ENCODE assay signal across 12 cellular contexts in the genomic region with DNA sequence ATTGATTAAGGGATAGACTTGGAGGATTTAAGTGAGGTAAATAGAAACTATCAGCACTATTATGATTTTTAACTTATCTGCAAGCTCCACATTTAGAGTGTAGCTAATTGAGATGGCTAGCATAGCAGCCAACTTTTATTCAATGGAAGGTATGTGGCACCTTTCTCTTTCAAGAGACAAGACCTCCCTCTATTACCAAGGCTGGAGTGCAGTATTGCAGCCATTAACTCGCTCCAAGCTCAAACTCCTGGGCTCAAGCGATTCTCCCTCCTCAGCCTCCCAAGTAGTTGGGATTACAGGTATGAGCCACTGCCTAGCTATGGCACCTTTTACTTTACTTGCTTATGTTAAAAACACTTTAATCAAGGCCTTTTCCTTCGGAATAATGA. TPM values are rescaled to one million over a fixed set of nuclear protein-coding genes. Genes with fewer than 3 reads are reported as not detected.
A peak's percentile ranks its signal among the peaks of the same experiment; 100 is the strongest.
DNase-seq lines count a peak whose midpoint lies in the region; ATAC-seq, FAIRE-seq and TF ChIP-seq lines count a peak whose summit lies in the region.
"Had no signal": no experiment of that assay in that cellular context is flagged by ENCODE, and none has a peak within 500 bp of the region (broad histone marks: within the 10 kb centered on the region; RNA-seq: fewer than 3 reads in every experiment).

No MANE protein-coding gene starts in this region.

- peaks cover 89% of the 10 kb centered on the region for H3K4me1 Mint-ChIP-seq in CD8-positive, alpha-beta T cell (ENCODE audit: low read depth)
- H3K4me1 Mint-ChIP-seq in immature natural killer cell = peaks cover 84 to 85% of the 10 kb centered on the region in 2 donors

- intact Hi-C loops in CD8-positive, alpha-beta T cell (cut with DNase I, micrococcal nuclease) = loop anchor here (5.0 to 10.0 kb wide), 2 partner anchors 34 to 208 kb away; partner anchors contain the start of gene GTF2F2 (in 1 of the 2)

- no peak for TF ChIP-seq POLR2A in A549 (IDR thresholded peaks at IDR 0.05; ENCODE audit: low read length)

- H3K27me3 ChIP-seq in CD8-positive, alpha-beta T cell (ENCODE audit: insufficient read depth, low read length) = no peaks in the 10 kb centered on the region

- TF ChIP-seq CTCF in A549 (IDR thresholded peaks at IDR 0.05) = no peak
- no peak for TF ChIP-seq CTCF in CD8-positive, alpha-beta T cell (IDR thresholded peaks at IDR 0.05)

- peaks cover 29% of the 10 kb centered on the region for H3K36me3 Mint-ChIP-seq in CD8-positive, alpha-beta T cell
- H3K36me3 Mint-ChIP-seq in immature natural killer cell = peaks cover 6 to 21% (median 11%) of the 10 kb centered on the region in 3 donors

- FAIRE-seq in A549 (lab: Jason Lieb, UNC) = no peak

- ATAC-seq in A549 (peak; percentile 4 to 14; a peak in 4 of 6 replicates), GM19467 (IDR thresholded peaks at IDR 0.05; ENCODE audit: unreplicated experiment) (no peak), GM18858 (IDR thresholded peaks at IDR 0.05; ENCODE audit: unreplicated experiment) (no peak), GM19324 (IDR thresholded peaks at IDR 0.05; ENCODE audit: low FRiP score, unreplicated experiment) (no peak)
- ATAC-seq in CD8-positive, alpha-beta T cell = no peak

- H3K4me3 ChIP-seq in A549 (no peak overlapping the region), SK-N-MC (no peak overlapping the region)
- no peak overlapping the region for H3K4me3 ChIP-seq in CD8-positive, alpha-beta T cell (ENCODE audit: low read depth, low read length)

- peak overlapping the region; percentile 29; the same call in 2 of the 3 replicates for H3K4me2 ChIP-seq in A549

- CTCF ChIA-PET in A549 (lab: Yijun Ruan, JAX) = interaction anchor here (0.8 kb wide), 1 partner anchor 61 kb away, joined by 3 read pairs; no protein-coding TSS in a partner anchor
- CTCF ChIA-PET in CD8-positive, alpha-beta T cell (lab: Charles Lee) = no interaction called here

- no peaks in the 10 kb centered on the region for H3K9me3 Mint-ChIP-seq in CD8-positive, alpha-beta T cell
- H3K9me3 Mint-ChIP-seq in immature natural killer cell = no peaks in the 10 kb centered on the region

- no peak for TF ChIP-seq RAD21 in A549 (conservative IDR thresholded peaks at IDR 0.05 in 1 of 2, IDR thresholded peaks at IDR 0.05 in 1 of 2)

- 81% methylated on average over 3 of the region's 3 CpGs for WGBS in A549 (ENCODE audit: missing lambda C conversion rate)

- no peak overlapping the region for H3K4me3 Mint-ChIP-seq in CD8-positive, alpha-beta T cell
- H3K4me3 Mint-ChIP-seq in immature natural killer cell = peak overlapping the region in 1 of 5 donors; percentile 58

- no peaks in the 10 kb centered on the region for H3K27me3 Mint-ChIP-seq in CD8-positive, alpha-beta T cell (ENCODE audit: low read depth)
- H3K27me3 Mint-ChIP-seq in immature natural killer cell (ENCODE audit: low read depth in 3 of 3) = peaks cover 0 to 23% (median 0%) of the 10 kb centered on the region in 3 donors

- peak overlapping the region; percentile 91 for H3K27ac Mint-ChIP-seq in CD8-positive, alpha-beta T cell
- H3K27ac Mint-ChIP-seq in immature natural killer cell = peak overlapping the region; percentile 26 to 85 (median 63)

- POLR2A ChIA-PET in A549 (lab: Yijun Ruan, JAX) = interaction anchor here (1.7 kb wide), 1 partner anchor 9 kb away, joined by 7 read pairs; the partner anchor contains the start of gene TPT1
- POLR2A ChIA-PET in CD8-positive, alpha-beta T cell (lab: Charles Lee) = interaction anchor here (0.6 kb wide), 1 partner anchor 82 kb away, joined by 3 read pairs; no protein-coding TSS in a partner anchor

- DNase-seq in A549 (ENCODE audit: low read depth in 1 of 2, low spot score in 1 of 2) (no peak), SK-N-MC (ENCODE audit: low read depth, low spot score) (no peak), immature natural killer cell (no peak)
- no peak for DNase-seq in CD8-positive, alpha-beta T cell
- no peak for DNase-seq in stimulated activated CD4-positive, alpha-beta T cell treated with anti-CD3 and anti-CD28 coated beads, Interleukin-4, amount 100 ng/mL, for 1 hour
- DNase-seq: activated effector memory CD4-positive, alpha-beta T cell treated with anti-CD3 and anti-CD28 coated beads, Interleukin-2, amount 50 U/mL, for 16 hours; MM.1S; NCI-H510A; SHP77 treated with DMSO at 0.1 percent for 48 hours had no signal

- TF ChIP-seq EP300 in A549 (IDR thresholded peaks at IDR 0.05) = no peak

- H3K9ac ChIP-seq in SK-N-MC (ENCODE audit: insufficient read length) = no peak overlapping the region

- H3K27ac ChIP-seq in A549 = peak overlapping the region; percentile 28 to 64; a peak in 4 of 6 replicates
- H3K27ac ChIP-seq in CD8-positive, alpha-beta T cell (ENCODE audit: low read depth, low read length) = no peak overlapping the region
- peak overlapping the region; percentile 75 for H3K27ac ChIP-seq in SK-N-MC

- H3K9me3 ChIP-seq in A549 (no peaks in the 10 kb centered on the region), SK-N-MC (ENCODE audit: low read depth, low read length) (no peaks in the 10 kb centered on the region)
- H3K9me3 ChIP-seq in CD8-positive, alpha-beta T cell (ENCODE audit: low read length) = no peaks in the 10 kb centered on the region

- peaks cover 71% of the 10 kb centered on the region for H3K4me1 ChIP-seq in A549
- peaks cover 74% of the 10 kb centered on the region for H3K4me1 ChIP-seq in CD8-positive, alpha-beta T cell (ENCODE audit: insufficient read depth, low read length)

- H3K36me3 ChIP-seq in CD8-positive, alpha-beta T cell (ENCODE audit: insufficient read depth, low read length) = peaks cover 22% of the 10 kb centered on the region
- peaks cover 37% of the 10 kb centered on the region for H3K36me3 ChIP-seq in SK-N-MC (ENCODE audit: insufficient read depth, low read length)

TF ChIP-seq in A549, 52 proteins besides CTCF, POLR2A, EP300 and RAD21:
- TF ChIP-seq MYC (IDR thresholded peaks at IDR 0.05; ENCODE audit: borderline replicate concordance, low read length) (no peak), RARB (CRISPR knock-in tag; IDR thresholded peaks at IDR 0.05) (0 out of 2 replicates have a peak, but pooled peaks have one; percentile 13), FOSB (CRISPR knock-in tag; IDR thresholded peaks at IDR 0.05) (peak; percentile 58)

RNA-seq across cellular contexts. Expression of gene TPT1, which starts 8.2 kb away (rescaled TPM):
- polyA plus RNA-seq in A549 (2011; rRNA removed) = 3,255 and 3,850 TPM in 2 replicates
- polyA plus RNA-seq in A549 (2012; cell fraction: cytosol; rRNA removed) = 831 and 881 TPM in 2 replicates
- 235 and 371 TPM in 2 replicates for polyA plus RNA-seq in A549 (2012; cell fraction: nucleus; rRNA removed)
- polyA plus RNA-seq in A549 (2017; fragmentation: RNase III; extraction: RNeasy Plus Mini Kit Qiagen cat#74134 plus additional on column Dnase treatment) = 2,037 to 2,646 TPM (median 2,486 TPM) in 3 replicates
- polyA minus RNA-seq in A549 (2011; rRNA and poly(A)+ RNA removed) = 744 and 954 TPM in 2 replicates
- 1,000 to 10,000 TPM; 8,260 to 8,503 TPM for total RNA-seq in CD8-positive, alpha-beta T cell
- 1,000 to 10,000 TPM; 1,111 to 3,245 (median 1,774) TPM for polyA plus RNA-seq in immature natural killer cell

Comparison
In these comparisons a context has a peak if more than half of its experiments do, and no peak if none do; other contexts are left out.
1. ATAC-seq: peak in A549 (2 of 2); none in CD8-positive, alpha-beta T cell (single experiment), GM19467 (single experiment), GM18858 (single experiment) and GM19324 (single experiment).